Comparison of ENCODE assay signal across 8 cellular contexts in genomic region chr1:59013276-59013927, GRCh38.
DNase-seq lines count a peak whose midpoint lies in the region; ATAC-seq, FAIRE-seq and TF ChIP-seq lines count a peak whose summit lies in the region.

No MANE protein-coding gene starts in this region.

- peaks cover 13 to 32% of the 10 kb centered on the region in 2 donors for H3K4me1 Mint-ChIP-seq in natural killer cell

- peaks cover 17 to 37% of the 10 kb centered on the region in 2 donors for H3K27me3 Mint-ChIP-seq in natural killer cell (ENCODE audit: low read depth in 2 of 2)

- peak in 1 of 2 donors; percentile 35 for TF ChIP-seq POLR2A in adrenal gland (IDR thresholded peaks at IDR 0.05)
- no peak for TF ChIP-seq POLR2A in suprapubic skin (IDR thresholded peaks at IDR 0.05)

- H3K36me3 Mint-ChIP-seq in natural killer cell = no peaks in the 10 kb centered on the region

- 16 to 21% (median 17%) methylated on average over 16 of the region's 16 CpGs for WGBS in adrenal gland, 4 donors
- 14% methylated on average over 16 of the region's 16 CpGs for WGBS in suprapubic skin

- DNase-seq in adrenal gland (peak; percentile 45 to 74 (median 69)), iris pigment epithelial cell (ENCODE audit: low read depth) (peak; percentile 61), suprapubic skin (ENCODE audit: low spot score in 2 of 2) (peak in 1 of 2 donors; percentile 65), NCI-H2196 (lab: John Stamatoyannopoulos, UW; ENCODE audit: unreplicated experiment) (no peak), natural killer cell (no peak), urothelium cell line (ENCODE audit: low spot score) (no peak)

- H3K27ac ChIP-seq in adrenal gland (peak overlapping the region; percentile 39 to 86 (median 81)), suprapubic skin (peak overlapping the region; percentile 83)

- no peak for TF ChIP-seq EP300 in suprapubic skin (IDR thresholded peaks at IDR 0.05)

- H3K4me3 ChIP-seq in adrenal gland (peak overlapping the region in 2 of 4 donors; percentile 0 to 31), suprapubic skin (peak overlapping the region; percentile 27)

- TF ChIP-seq CTCF in adrenal gland (IDR thresholded peaks at IDR 0.05) (peak in 3 of 6 experiments; percentile 6 to 20 (median 18)), suprapubic skin (IDR thresholded peaks at IDR 0.05) (no peak), natural killer cell (IDR thresholded peaks at IDR 0.05) (no peak)

- H3K27ac Mint-ChIP-seq in natural killer cell = no peak overlapping the region

- FAIRE-seq in urothelium cell line (lab: Jason Lieb, UNC) = no peak

- H3K4me1 ChIP-seq in adrenal gland (replicated peaks in 1 of 2) (peaks cover 0 to 21% of the 10 kb centered on the region in 2 donors), suprapubic skin (peaks cover 31% of the 10 kb centered on the region)

- H3K36me3 ChIP-seq in adrenal gland (replicated peaks in 1 of 2) = no peaks in the 10 kb centered on the region
- H3K36me3 ChIP-seq in suprapubic skin = no peaks in the 10 kb centered on the region

- ATAC-seq in GM19025 (IDR thresholded peaks at IDR 0.05; ENCODE audit: low read depth, unreplicated experiment) = peak; percentile 71
- ATAC-seq in HG02970 (IDR thresholded peaks at IDR 0.05; ENCODE audit: low FRiP score, unreplicated experiment) = peak; percentile 49
- no peak for ATAC-seq in natural killer cell

- H3K27me3 ChIP-seq in adrenal gland (no peaks in the 10 kb centered on the region), suprapubic skin (no peaks in the 10 kb centered on the region)

- no peak overlapping the region for H3K4me3 Mint-ChIP-seq in natural killer cell

- H3K9me3 ChIP-seq in adrenal gland (replicated peaks in 1 of 3) (no peaks in the 10 kb centered on the region), suprapubic skin (no peaks in the 10 kb centered on the region)

- intact Hi-C loops in adrenal gland (cut with DNase I) (no loop called here), natural killer cell (cut with micrococcal nuclease) (no loop called here)

- H3K9me3 Mint-ChIP-seq in natural killer cell = no peaks in the 10 kb centered on the region

Comparison
In these comparisons a context has a peak if more than half of its experiments do, and no peak if none do; other contexts are left out.
1. ATAC-seq: peak in GM19025 (single experiment) and HG02970 (single experiment); none in natural killer cell (0 of 3).
2. DNase-seq: peak in adrenal gland (7 of 7) and iris pigment epithelial cell (single experiment); none in NCI-H2196 (single experiment), natural killer cell (single experiment) and urothelium cell line (single experiment).